21 cellular contexts compared by ENCODE assay signal in the genomic region with DNA sequence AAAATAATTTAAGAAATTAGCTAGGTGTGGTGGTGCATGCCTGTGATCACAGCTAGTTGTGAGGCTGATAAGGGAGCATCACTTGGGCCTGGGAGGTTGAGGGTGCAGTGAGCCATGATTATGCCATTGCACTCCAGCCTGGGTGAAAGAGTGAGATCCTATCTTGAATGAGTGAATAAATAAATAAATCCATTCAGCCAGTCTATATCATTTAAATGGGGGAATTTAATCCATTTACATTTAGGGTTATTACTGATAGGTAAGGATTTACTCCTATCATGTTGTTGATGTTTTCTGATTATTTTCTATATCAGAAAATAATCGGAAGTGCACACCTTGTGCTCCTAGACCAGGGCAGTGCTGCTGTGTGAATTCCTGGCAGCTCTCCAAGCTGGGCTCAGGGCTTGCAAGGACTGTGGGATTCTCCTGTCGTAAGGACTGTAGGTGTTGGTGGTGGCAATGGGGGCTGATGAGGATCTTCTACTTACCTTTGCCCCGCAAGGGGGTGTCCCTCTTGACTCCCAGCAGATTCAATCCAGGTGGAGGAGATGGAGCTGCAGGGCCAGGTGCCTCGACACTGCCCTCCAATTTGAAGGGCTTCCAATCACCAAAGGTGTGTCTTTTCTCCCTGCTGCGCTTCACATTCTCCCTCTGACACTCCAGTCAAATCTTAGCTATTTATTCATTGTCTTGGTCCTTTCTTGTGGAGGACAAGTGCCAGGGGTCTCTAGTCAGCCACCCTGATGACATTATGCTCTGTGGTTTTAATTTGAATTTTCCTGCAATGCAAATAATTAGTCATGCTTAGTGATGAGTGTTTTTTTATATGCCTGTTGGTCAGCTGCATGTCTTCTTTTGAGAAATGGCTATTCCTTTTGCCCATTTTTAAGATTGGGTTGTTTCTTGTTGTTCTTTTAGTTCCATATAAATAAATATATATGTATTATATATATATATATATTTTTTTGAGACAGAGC.
"Had no signal": no experiment of that assay in that cellular context is flagged by ENCODE, and none has a peak within 500 bp of the region (broad histone marks: within the 10 kb centered on the region; RNA-seq: fewer than 3 reads in every experiment).

No MANE protein-coding gene starts in this region.

- H3K27me3 Mint-ChIP-seq: activated B cell treated with CpG ODN at 0.5 μM for 24 hours; activated T-cell treated with anti-CD3 and anti-CD28 coated beads, Interleukin-2, amount 50 U/mL, for 24 hours had no signal

- H3K27me3 ChIP-seq: body of pancreas, colonic mucosa had no signal

- H3K4me1 Mint-ChIP-seq: activated B cell treated with CpG ODN at 0.5 μM for 24 hours, nephron had no signal

- H3K27ac ChIP-seq: body of pancreas, colonic mucosa, tibial artery had no signal

- H3K27ac Mint-ChIP-seq: activated B cell treated with CpG ODN at 0.5 μM for 24 hours; activated CD8-positive, alpha-beta T cell treated with anti-CD3 and anti-CD28 coated beads for 36 hours; activated naive CD4-positive, alpha-beta T cell treated with anti-CD3 and anti-CD28 coated beads for 36 hours; activated T-cell treated with anti-CD3 and anti-CD28 coated beads, Interleukin-2, amount 50 U/mL, for 24 hours; nephron; progenitor cell of endocrine pancreas had no signal

- H3K9me3 ChIP-seq: body of pancreas, colonic mucosa, tibial artery had no signal

- H3K36me3 ChIP-seq: colonic mucosa, tibial artery had no signal

- FAIRE-seq: endometrium, frontal cortex, keratinocyte had no signal

- H3K4me3 Mint-ChIP-seq: activated B cell treated with CpG ODN at 0.5 μM for 24 hours; activated CD8-positive, alpha-beta T cell treated with anti-CD3 and anti-CD28 coated beads for 36 hours; activated naive CD4-positive, alpha-beta T cell treated with anti-CD3 and anti-CD28 coated beads for 36 hours; activated T-cell treated with anti-CD3 and anti-CD28 coated beads, Interleukin-2, amount 50 U/mL, for 24 hours; nephron had no signal

- ATAC-seq: activated CD8-positive, alpha-beta T cell treated with anti-CD3 and anti-CD28 coated beads for 36 hours; body of pancreas; left lobe of liver had no signal

- H3K4me1 ChIP-seq: body of pancreas, colonic mucosa, tibial artery had no signal

- H3K4me3 ChIP-seq: body of pancreas, colonic mucosa, tibial artery had no signal

- H3K9me3 Mint-ChIP-seq: activated B cell treated with CpG ODN at 0.5 μM for 24 hours; activated CD8-positive, alpha-beta T cell treated with anti-CD3 and anti-CD28 coated beads for 36 hours; activated naive CD4-positive, alpha-beta T cell treated with anti-CD3 and anti-CD28 coated beads for 36 hours; activated T-cell treated with anti-CD3 and anti-CD28 coated beads, Interleukin-2, amount 50 U/mL, for 24 hours; nephron had no signal

- DNase-seq: activated B cell treated with CpG ODN at 0.5 μM for 24 hours; activated CD4-positive, alpha-beta T cell treated with anti-CD3 and anti-CD28 coated beads for 4 hours; activated CD8-positive, alpha-beta T cell treated with anti-CD3 and anti-CD28 coated beads for 36 hours; activated naive CD4-positive, alpha-beta T cell treated with anti-CD3 and anti-CD28 coated beads for 36 hours; activated T-cell treated with anti-CD3 and anti-CD28 coated beads, Interleukin-2, amount 50 U/mL, for 24 hours; body of pancreas; central memory CD4-positive, alpha-beta T cell; colonic mucosa; midbrain; stimulated activated CD4-positive, alpha-beta T cell treated with anti-CD3 and anti-CD28 coated beads, Interleukin-12 subunit alpha, Interleukin-12 subunit beta, amount 100 ng/mL, for 4 hours; stimulated activated CD4-positive, alpha-beta T cell treated with anti-CD3 and anti-CD28 coated beads, Interleukin-1b, Interleukin-23, amount 100 ng/mL, for 48 hours; stimulated activated CD8-positive, alpha-beta memory T cell treated with anti-CD3 and anti-CD28 coated beads, Interleukin-4, amount 100 ng/mL, for 48 hours; stimulated activated naive CD4-positive, alpha-beta T cell; T-helper 9 cell; tibial artery had no signal
